17 cellular contexts compared by ENCODE assay signal in genomic region chr1:68344208-68344607, GRCh38.
DNase-seq lines count a peak whose midpoint lies in the region; ATAC-seq and TF ChIP-seq lines count a peak whose summit lies in the region.
"Had no signal": no experiment of that assay in that cellular context is flagged by ENCODE, and none has a peak within 500 bp of the region (broad histone marks: within the 10 kb centered on the region; RNA-seq: fewer than 3 reads in every experiment).

No MANE protein-coding gene starts in this region.

- H3K14ac ChIP-seq in mesenchymal stem cell (ENCODE audit: low read length in 2 of 2) = no peak overlapping the region

- no peak for TF ChIP-seq POLR2A in body of pancreas (IDR thresholded peaks at IDR 0.05)

- peak; percentile 28 for DNase-seq in PC-3
- DNase-seq in body of pancreas = no peak
- peak; percentile 65 for DNase-seq in kidney tubule cell (ENCODE audit: low spot score)
- DNase-seq in NCI-H2029 treated with DMSO at 0.1 percent for 48 hours (lab: John Stamatoyannopoulos, UW) = no peak
- DNase-seq in GM03348 (ENCODE audit: low spot score) = no peak
- DNase-seq in mesenchymal stem cell = no peak
- DNase-seq: BE2C; CD4-positive, alpha-beta memory T cell; DMS153; DMS79 treated with DMSO at 0.1 percent for 48 hours; EL; GOT3; H9 had no signal

- H2AFZ ChIP-seq in PC-3 (ENCODE audit: low read length) = no peak overlapping the region
- no peak overlapping the region for H2AFZ ChIP-seq in mesenchymal stem cell (ENCODE audit: low read depth, low read length)

- H4K91ac ChIP-seq in mesenchymal stem cell (ENCODE audit: low read length) = no peak overlapping the region

- TF ChIP-seq CTCF in PC-3 (conservative IDR thresholded peaks at IDR 0.05; ENCODE audit: low read depth, low read length) (no peak), body of pancreas (IDR thresholded peaks at IDR 0.05) (no peak)

- POLR2A ChIA-PET in PC-3 (lab: Charles Lee; ENCODE audit: unreplicated experiment) = no interaction called here

- CTCF ChIA-PET in PC-3 (lab: Charles Lee) = interaction anchor here (0.6 kb wide), 1 partner anchor 82 kb away, joined by 4 read pairs; no protein-coding TSS in a partner anchor

- no peak overlapping the region for H3K4me3 ChIP-seq in PC-3 (ENCODE audit: low read length)
- H3K4me3 ChIP-seq in body of pancreas = no peak overlapping the region
- H3K4me3 ChIP-seq in mesenchymal stem cell (ENCODE audit: insufficient read depth in 1 of 2, low read depth in 1 of 2, low read length in 2 of 2) = no peak overlapping the region
- H3K4me3 ChIP-seq: A549 had no signal

- no peak overlapping the region for H3K18ac ChIP-seq in mesenchymal stem cell (ENCODE audit: low read depth in 1 of 2, low read length in 2 of 2)

- ATAC-seq in PC-3 = no peak
- ATAC-seq in body of pancreas = peak; percentile 81
- ATAC-seq in HG02763 (IDR thresholded peaks at IDR 0.05; ENCODE audit: unreplicated experiment) = no peak
- ATAC-seq: A549 had no signal

- no peaks in the 10 kb centered on the region for H4K20me1 ChIP-seq in PC-3 (ENCODE audit: low read length)

- no peak overlapping the region for H4K8ac ChIP-seq in mesenchymal stem cell (ENCODE audit: low read length)

- H3K27ac ChIP-seq in PC-3 (ENCODE audit: low read length) = no peak overlapping the region
- peak overlapping the region in 3 of 4 donors; percentile 52 to 76 (median 59) for H3K27ac ChIP-seq in body of pancreas
- H3K27ac ChIP-seq in mesenchymal stem cell (ENCODE audit: low read length, poor library complexity, severe bottlenecking) = no peak overlapping the region
- H3K27ac ChIP-seq: A549, C4-2B, HL-60 had no signal

- H2BK5ac ChIP-seq in mesenchymal stem cell (ENCODE audit: low read depth, low read length, poor library complexity, severe bottlenecking) = no peak overlapping the region

- no peaks in the 10 kb centered on the region for H3K79me1 ChIP-seq in mesenchymal stem cell (replicated peaks; ENCODE audit: low read length, poor library complexity, severe bottlenecking)

- no TSS peak for BruUV-seq in PC-3 (replicated peaks; lab: Mats Ljungman, UMichigan)

- no peak overlapping the region for H3K23ac ChIP-seq in mesenchymal stem cell (ENCODE audit: low read length in 2 of 2)

- H2BK120ac ChIP-seq in mesenchymal stem cell (ENCODE audit: low read depth, low read length) = no peak overlapping the region

- H3K79me2 ChIP-seq in PC-3 (ENCODE audit: low read length) = no peaks in the 10 kb centered on the region

- WGBS in body of pancreas, 2 donors = 22 to 27% methylated on average over 4 of the region's 4 CpGs
- 97% methylated on average over 4 of the region's 4 CpGs for WGBS in mesenchymal stem cell

- no peak overlapping the region for H3K4me2 ChIP-seq in PC-3 (ENCODE audit: low read length)
- H3K4me2 ChIP-seq in mesenchymal stem cell (ENCODE audit: low read length, poor library complexity, severe bottlenecking) = no peak overlapping the region
- H3K4me2 ChIP-seq: A549 had no signal

- H3K9me3 ChIP-seq in PC-3 (ENCODE audit: low read length) (no peaks in the 10 kb centered on the region), body of pancreas (no peaks in the 10 kb centered on the region), mesenchymal stem cell (ENCODE audit: control insufficient read depth, low read length) (no peaks in the 10 kb centered on the region)
- H3K9me3 ChIP-seq: A549, BE2C had no signal

- H3F3A ChIP-seq in PC-3 (ENCODE audit: low read length, unreplicated experiment) = no peaks in the 10 kb centered on the region

- H3K9ac ChIP-seq in PC-3 (ENCODE audit: low read length) (no peak overlapping the region), mesenchymal stem cell (ENCODE audit: low read length) (no peak overlapping the region)

- no peak overlapping the region for H3K4ac ChIP-seq in mesenchymal stem cell (ENCODE audit: low read depth in 1 of 2, low read length in 2 of 2)

- H3K27me3 ChIP-seq in PC-3 (ENCODE audit: low read length) (0 out of 2 replicates have a peak, but pooled peaks cover 8% of the 10 kb centered on the region), body of pancreas (no peaks in the 10 kb centered on the region), mesenchymal stem cell (ENCODE audit: control insufficient read depth in 1 of 2, insufficient read depth in 1 of 2, low read length in 2 of 2) (no peaks in the 10 kb centered on the region)
- H3K27me3 ChIP-seq: BE2C had no signal

- no peaks in the 10 kb centered on the region for H3K4me1 ChIP-seq in PC-3 (ENCODE audit: insufficient read depth, low read length)
- no peaks in the 10 kb centered on the region for H3K4me1 ChIP-seq in body of pancreas
- no peaks in the 10 kb centered on the region for H3K4me1 ChIP-seq in mesenchymal stem cell (ENCODE audit: control insufficient read depth, insufficient read depth, low read depth, low read length)
- H3K4me1 ChIP-seq: A549, BE2C had no signal

- H2BK15ac ChIP-seq in mesenchymal stem cell (ENCODE audit: low read depth, poor library complexity, severe bottlenecking) = no peak overlapping the region

- intact Hi-C loops in PC-3 (cut with micrococcal nuclease) (loop anchor here (5.0 kb wide), 1 partner anchor 492 kb away; no protein-coding TSS in a partner anchor), body of pancreas (cut with DNase I) (no loop called here)

- H2BK12ac ChIP-seq in mesenchymal stem cell (ENCODE audit: low read length in 2 of 2) = no peak overlapping the region

- H3K36me3 ChIP-seq in PC-3 (ENCODE audit: low read depth, low read length) = no peaks in the 10 kb centered on the region
- H3K36me3 ChIP-seq in body of pancreas (replicated peaks in 1 of 2; ENCODE audit: insufficient read depth in 1 of 2, low read depth in 2 of 2) = no peaks in the 10 kb centered on the region
- no peaks in the 10 kb centered on the region for H3K36me3 ChIP-seq in mesenchymal stem cell (ENCODE audit: control insufficient read depth in 1 of 2, insufficient read depth in 2 of 2, low read depth in 1 of 2, low read length in 2 of 2)
- H3K36me3 ChIP-seq: BE2C had no signal

- H2AK5ac ChIP-seq in mesenchymal stem cell (ENCODE audit: low read length, severe bottlenecking) = no peak overlapping the region

- H3K9me2 ChIP-seq in PC-3 (replicated peaks; ENCODE audit: low read length) = no peaks in the 10 kb centered on the region

Comparison
In these comparisons a context has a peak if more than half of its experiments do, and no peak if none do; other contexts are left out.
1. DNase-seq: peak in PC-3 (single experiment) and kidney tubule cell (single experiment); none in body of pancreas (0 of 4), NCI-H2029 treated with DMSO at 0.1 percent for 48 hours (single experiment), GM03348 (single experiment) and mesenchymal stem cell (single experiment).
2. H3K27ac ChIP-seq: peak in body of pancreas (3 of 4); none in PC-3 (single experiment) and mesenchymal stem cell (single experiment).